16 cellular contexts compared by ENCODE assay signal in the genomic region with DNA sequence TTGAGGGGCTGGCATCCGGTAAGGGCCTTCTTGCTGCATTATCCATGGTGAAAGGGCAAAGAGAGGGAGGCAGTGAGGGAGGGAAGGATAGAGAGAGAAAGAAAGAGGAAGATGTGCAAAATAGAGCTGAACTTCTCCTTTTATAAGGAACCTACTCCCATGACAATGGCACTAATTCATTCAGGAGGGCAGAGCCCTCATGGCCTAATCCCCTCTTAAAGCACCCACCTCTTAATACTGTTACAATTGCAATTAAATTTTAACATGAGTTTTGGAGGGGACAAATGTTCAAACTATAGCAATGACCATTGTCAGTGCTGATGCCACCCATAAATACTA.
A peak's percentile ranks its signal among the peaks of the same experiment; 100 is the strongest.
DNase-seq lines count a peak whose midpoint lies in the region; ATAC-seq and TF ChIP-seq lines count a peak whose summit lies in the region.
"Had no signal": no experiment of that assay in that cellular context is flagged by ENCODE, and none has a peak within 500 bp of the region (broad histone marks: within the 10 kb centered on the region; RNA-seq: fewer than 3 reads in every experiment).

No MANE protein-coding gene starts in this region.

- H3K4me1 ChIP-seq in DOHH2 (ENCODE audit: control insufficient read depth, low read length) (peaks cover 82% of the 10 kb centered on the region), PC-9 (replicated peaks; ENCODE audit: insufficient read depth) (no peaks in the 10 kb centered on the region)
- H3K4me1 ChIP-seq: adrenal gland had no signal

- DNase-seq in NCI-H82 (lab: John Stamatoyannopoulos, UW) = peak; percentile 6
- no peak for DNase-seq in NCI-H82 treated with DMSO at 0.1 percent for 48 hours (lab: John Stamatoyannopoulos, UW; ENCODE audit: unreplicated experiment)
- DNase-seq in OCI-M1 (lab: John Stamatoyannopoulos, UW) = peak; percentile 44
- DNase-seq in activated naive CD8-positive, alpha-beta T cell treated with anti-CD3 and anti-CD28 coated beads, Interleukin-2, amount 50 U/mL, for 24 hours = no peak
- no peak for DNase-seq in PC-9
- DNase-seq in medulla oblongata (ENCODE audit: extremely low spot score) = no peak
- DNase-seq in stimulated activated CD4-positive, alpha-beta T cell treated with anti-CD3 and anti-CD28 coated beads, Interleukin-2, amount 100 ng/mL, for 48 hours = no peak
- DNase-seq: adrenal gland, cerebellar nuclear complex, IMR-90, NCI-H1436, NCI-H345 had no signal

- H3K36me3 Mint-ChIP-seq in activated naive CD8-positive, alpha-beta T cell treated with anti-CD3 and anti-CD28 coated beads, Interleukin-2, amount 50 U/mL, for 24 hours (ENCODE audit: low read depth) = peaks cover 2% of the 10 kb centered on the region

- H3K79me2 ChIP-seq in DOHH2 (ENCODE audit: control insufficient read depth, low read length) (no peaks in the 10 kb centered on the region), PC-9 (ENCODE audit: low read depth) (no peaks in the 10 kb centered on the region)

- H3K4me2 ChIP-seq in DOHH2 (ENCODE audit: low read length) (peak overlapping the region; percentile 77), PC-9 (no peak overlapping the region)

- H3K36me3 ChIP-seq in DOHH2 (ENCODE audit: control insufficient read depth, low read length) (no peaks in the 10 kb centered on the region), PC-9 (ENCODE audit: low read depth) (no peaks in the 10 kb centered on the region)
- H3K36me3 ChIP-seq: adrenal gland had no signal

- BruUV-seq in PC-9 (replicated peaks; lab: Mats Ljungman, UMichigan) = no TSS peak

- no peak for ATAC-seq in activated naive CD8-positive, alpha-beta T cell treated with anti-CD3 and anti-CD28 coated beads, Interleukin-2, amount 50 U/mL, for 24 hours
- ATAC-seq: Panc1 had no signal

- TF ChIP-seq CTCF in DOHH2 (IDR thresholded peaks at IDR 0.05; ENCODE audit: low read depth, low read length, poor library complexity, severe bottlenecking) (no peak), PC-9 (conservative IDR thresholded peaks at IDR 0.05) (no peak)

- peaks cover 8% of the 10 kb centered on the region for H3K9me3 Mint-ChIP-seq in activated naive CD8-positive, alpha-beta T cell treated with anti-CD3 and anti-CD28 coated beads, Interleukin-2, amount 50 U/mL, for 24 hours

- H3K9me3 ChIP-seq in DOHH2 (ENCODE audit: control insufficient read depth, insufficient read depth, low read length) = no peaks in the 10 kb centered on the region
- H3K9me3 ChIP-seq in PC-9 (ENCODE audit: insufficient read depth, low read depth) = no peaks in the 10 kb centered on the region
- H3K9me3 ChIP-seq: adrenal gland had no signal

- H3K4me3 ChIP-seq in DOHH2 (ENCODE audit: low read length) (peak overlapping the region; percentile 54), PC-9 (no peak overlapping the region)
- H3K4me3 ChIP-seq: adrenal gland had no signal

- H2AFZ ChIP-seq in PC-9 = no peak overlapping the region

- H3K27ac Mint-ChIP-seq in activated naive CD8-positive, alpha-beta T cell treated with anti-CD3 and anti-CD28 coated beads, Interleukin-2, amount 50 U/mL, for 24 hours = peak overlapping the region; percentile 96
- H3K27ac Mint-ChIP-seq: progenitor cell of endocrine pancreas had no signal

- H4K20me1 ChIP-seq in DOHH2 (ENCODE audit: control insufficient read depth, insufficient read depth, low read depth, low read length) (no peaks in the 10 kb centered on the region), PC-9 (ENCODE audit: insufficient read depth) (no peaks in the 10 kb centered on the region)

- POLR2A ChIA-PET in PC-9 (lab: Charles Lee; ENCODE audit: unreplicated experiment) = no interaction called here

- no peaks in the 10 kb centered on the region for H3K27me3 ChIP-seq in DOHH2 (ENCODE audit: control insufficient read depth, low read length)
- H3K27me3 ChIP-seq in PC-9 (ENCODE audit: insufficient read depth, low read depth) = no peaks in the 10 kb centered on the region
- H3K27me3 ChIP-seq: adrenal gland had no signal

- H3K9me2 ChIP-seq in DOHH2 (replicated peaks; ENCODE audit: control insufficient read depth, low read length) = no peaks in the 10 kb centered on the region
- H3K9me2 ChIP-seq in PC-9 (ENCODE audit: insufficient read depth) = no peaks in the 10 kb centered on the region

- H3F3A ChIP-seq in DOHH2 (ENCODE audit: control insufficient read depth, insufficient read depth) (0 out of 2 replicates have a peak, but pooled peaks cover 3% of the 10 kb centered on the region), PC-9 (ENCODE audit: insufficient read depth, low read depth) (no peaks in the 10 kb centered on the region)

- H3K27me3 Mint-ChIP-seq in activated naive CD8-positive, alpha-beta T cell treated with anti-CD3 and anti-CD28 coated beads, Interleukin-2, amount 50 U/mL, for 24 hours = no peaks in the 10 kb centered on the region
- H3K27me3 Mint-ChIP-seq: progenitor cell of endocrine pancreas had no signal

- intact Hi-C loops in PC-9 (cut with micrococcal nuclease; ENCODE audit: unreplicated experiment) = no loop called here

- CTCF ChIA-PET in PC-9 (lab: Charles Lee) = no interaction called here

- peak overlapping the region; percentile 69 for H3K4me3 Mint-ChIP-seq in activated naive CD8-positive, alpha-beta T cell treated with anti-CD3 and anti-CD28 coated beads, Interleukin-2, amount 50 U/mL, for 24 hours

- peaks cover 67% of the 10 kb centered on the region for H3K4me1 Mint-ChIP-seq in activated naive CD8-positive, alpha-beta T cell treated with anti-CD3 and anti-CD28 coated beads, Interleukin-2, amount 50 U/mL, for 24 hours

- peak overlapping the region; percentile 46 for H3K27ac ChIP-seq in DOHH2 (ENCODE audit: low read depth, low read length)
- H3K27ac ChIP-seq in PC-9 = no peak overlapping the region
- H3K27ac ChIP-seq: 22Rv1, adrenal gland had no signal

Comparison
In these comparisons a context has a peak if more than half of its experiments do, and no peak if none do; other contexts are left out.
1. DNase-seq: peak in NCI-H82 (single experiment) and OCI-M1 (single experiment); none in NCI-H82 treated with DMSO at 0.1 percent for 48 hours (single experiment), activated naive CD8-positive, alpha-beta T cell treated with anti-CD3 and anti-CD28 coated beads, Interleukin-2, amount 50 U/mL, for 24 hours (single experiment), PC-9 (0 of 2), medulla oblongata (single experiment) and stimulated activated CD4-positive, alpha-beta T cell treated with anti-CD3 and anti-CD28 coated beads, Interleukin-2, amount 100 ng/mL, for 48 hours (0 of 2).